ENCODE assay signal across 22 cellular contexts in the genomic region with DNA sequence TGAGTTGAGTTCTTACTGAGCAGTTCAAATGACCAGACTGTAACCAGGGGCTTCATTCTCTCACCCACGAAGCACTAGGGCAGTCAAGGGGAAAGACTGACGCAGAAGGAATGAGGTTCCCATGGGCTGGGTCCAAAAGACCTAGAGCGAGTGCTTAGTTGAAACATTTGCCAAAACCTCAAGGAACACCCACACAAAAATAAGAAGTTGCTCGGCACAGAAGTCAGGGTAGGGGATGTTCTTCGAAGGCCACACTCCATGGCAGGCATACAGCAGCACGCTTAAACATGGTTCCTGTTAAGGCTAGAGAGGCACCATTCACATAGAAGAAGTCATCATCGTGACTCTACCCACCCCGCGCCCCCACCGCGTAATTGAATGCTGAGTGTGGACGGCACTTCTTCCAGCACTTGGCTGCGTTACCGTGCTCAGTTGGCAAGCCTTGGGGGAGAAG. TPM values are rescaled to one million over a fixed set of nuclear protein-coding genes. Genes with fewer than 3 reads are reported as not detected.
DNase-seq lines count a peak whose midpoint lies in the region; ATAC-seq and TF ChIP-seq lines count a peak whose summit lies in the region.
"Had no signal": no experiment of that assay in that cellular context is flagged by ENCODE, and none has a peak within 500 bp of the region (broad histone marks: within the 10 kb centered on the region; RNA-seq: fewer than 3 reads in every experiment).

No MANE protein-coding gene starts in this region.

- no peaks in the 10 kb centered on the region for H3K9me3 Mint-ChIP-seq in activated T-helper 1 cell treated with anti-CD3 and anti-CD28 coated beads, Interleukin-12 subunit alpha, Interleukin-12 subunit beta, Interleukin-2, Interleukin-4 antibody, amounts not matched to agents 30 ng/mL and 10 ng/mL and 1 ng/mL, durations not matched to agents 14 hours and 24 hours and 36 hours
- H3K9me3 Mint-ChIP-seq: activated naive CD4-positive, alpha-beta T cell treated with anti-CD3 and anti-CD28 coated beads, Interleukin-2, amount 50 U/mL, for 24 hours; activated T-cell treated with anti-CD3 and anti-CD28 coated beads, Interleukin-2, amount 50 U/mL, for 4 hours; naive B cell; stimulated activated memory B cell treated with anti-CD40 and anti-IgM and Interleukin-4, amounts not matched to agents 10 μg/mL and 1 μg/mL and 100 μg/mL, for 72 hours had no signal

- no peaks in the 10 kb centered on the region for H3K36me3 Mint-ChIP-seq in activated T-helper 1 cell treated with anti-CD3 and anti-CD28 coated beads, Interleukin-12 subunit alpha, Interleukin-12 subunit beta, Interleukin-2, Interleukin-4 antibody, amounts not matched to agents 30 ng/mL and 10 ng/mL and 1 ng/mL, durations not matched to agents 14 hours and 24 hours and 36 hours (ENCODE audit: low read depth)
- H3K36me3 Mint-ChIP-seq: activated naive CD4-positive, alpha-beta T cell treated with anti-CD3 and anti-CD28 coated beads, Interleukin-2, amount 50 U/mL, for 24 hours; stimulated activated memory B cell treated with anti-CD40 and anti-IgM and Interleukin-4, amounts not matched to agents 10 μg/mL and 1 μg/mL and 100 μg/mL, for 72 hours had no signal

- DNase-seq in fibroblast of villous mesenchyme (ENCODE audit: low read depth) (peak; percentile 28), lower lobe of right lung (no peak), mucosa of gallbladder (ENCODE audit: low spot score) (no peak), OCI-M1 (lab: John Stamatoyannopoulos, UW) (no peak)
- DNase-seq in activated T-helper 1 cell treated with anti-CD3 and anti-CD28 coated beads, Interleukin-12 subunit alpha, Interleukin-12 subunit beta, Interleukin-2, Interleukin-4 antibody, amounts not matched to agents 30 ng/mL and 10 ng/mL and 1 ng/mL, durations not matched to agents 14 hours and 24 hours and 36 hours (ENCODE audit: low spot score) = no peak
- DNase-seq: activated T-cell treated with anti-CD3 and anti-CD28 coated beads, Interleukin-2, amount 50 U/mL, for 4 hours; aorta; DMS 273 treated with DMSO at 0.1 percent for 48 hours; effector CD4-positive, alpha-beta T cell; erythroblast; naive B cell; NCI-H1417 treated with DMSO at 0.1 percent for 48 hours; NCI-H524 treated with DMSO at 0.1 percent for 48 hours; sigmoid colon had no signal

- H4K20me1 ChIP-seq in BLaER1 treated with 17β-estradiol and CSF1 and Interleukin-3, amounts not matched to agents 10 nM and 100 nM = peaks cover 0 to 7% (median 0%) of the 10 kb centered on the region in 11 experiments; a peak in 1 of 22 replicates

- no peak overlapping the region for H3K9ac ChIP-seq in BLaER1 treated with 17β-estradiol and CSF1 and Interleukin-3, amounts not matched to agents 10 nM and 100 nM
- H3K9ac ChIP-seq in subcutaneous abdominal adipose tissue (ENCODE audit: low read length in 5 of 5) = no peak overlapping the region
- H3K9ac ChIP-seq: parathyroid adenoma had no signal

- no peaks in the 10 kb centered on the region for H3K36me3 ChIP-seq in BLaER1 treated with 17β-estradiol and CSF1 and Interleukin-3, amounts not matched to agents 10 nM and 100 nM
- H3K36me3 ChIP-seq in lower lobe of right lung = peaks cover 80% of the 10 kb centered on the region
- peaks cover 13 to 87% (median 72%) of the 10 kb centered on the region in 5 donors for H3K36me3 ChIP-seq in subcutaneous abdominal adipose tissue (ENCODE audit: control insufficient read depth in 5 of 5, insufficient read depth in 5 of 5, low read length in 5 of 5)

- H3K27me3 ChIP-seq in BLaER1 treated with 17β-estradiol and CSF1 and Interleukin-3, amounts not matched to agents 10 nM and 100 nM = no peaks in the 10 kb centered on the region
- H3K27me3 ChIP-seq in lower lobe of right lung (ENCODE audit: low read depth) (no peaks in the 10 kb centered on the region), subcutaneous abdominal adipose tissue (ENCODE audit: control insufficient read depth in 5 of 5, insufficient read depth in 4 of 5, low read length in 5 of 5) (no peaks in the 10 kb centered on the region)
- H3K27me3 ChIP-seq: sigmoid colon, vagina had no signal

- ATAC-seq in lower lobe of right lung (no peak), HG03378 (IDR thresholded peaks at IDR 0.05; ENCODE audit: unreplicated experiment) (no peak)
- ATAC-seq: activated CD4-positive, CD25-positive, alpha-beta regulatory T cell treated with anti-CD3 and anti-CD28 coated beads, Interleukin-2, amount 50 U/mL, for 24 hours; activated T-cell treated with anti-CD3 and anti-CD28 coated beads, Interleukin-2, amount 50 U/mL, for 4 hours; stimulated activated memory B cell treated with anti-CD40 and anti-IgM and Interleukin-4, amounts not matched to agents 10 μg/mL and 1 μg/mL and 100 μg/mL, for 72 hours had no signal

- no peak for TF ChIP-seq CTCF in fibroblast of villous mesenchyme (IDR thresholded peaks at IDR 0.05; ENCODE audit: insufficient read depth, low read depth, low read length)
- no peak for TF ChIP-seq CTCF in lower lobe of right lung (IDR thresholded peaks at IDR 0.05)

- no peak overlapping the region for H3K4me3 ChIP-seq in BLaER1 treated with 17β-estradiol and CSF1 and Interleukin-3, amounts not matched to agents 10 nM and 100 nM
- no peak overlapping the region for H3K4me3 ChIP-seq in fibroblast of villous mesenchyme (ENCODE audit: low read depth, low read length)
- no peak overlapping the region for H3K4me3 ChIP-seq in lower lobe of right lung
- H3K4me3 ChIP-seq in subcutaneous abdominal adipose tissue (ENCODE audit: low read depth in 1 of 5, low read length in 5 of 5) = no peak overlapping the region
- H3K4me3 ChIP-seq: sigmoid colon, vagina had no signal

- H3K4me2 ChIP-seq in BLaER1 treated with 17β-estradiol and CSF1 and Interleukin-3, amounts not matched to agents 10 nM and 100 nM = peak overlapping the region in 8 of 11 experiments; percentile 1 to 87 (median 68); a peak in 12 of 22 replicates

- H3K27me3 Mint-ChIP-seq in activated T-helper 1 cell treated with anti-CD3 and anti-CD28 coated beads, Interleukin-12 subunit alpha, Interleukin-12 subunit beta, Interleukin-2, Interleukin-4 antibody, amounts not matched to agents 30 ng/mL and 10 ng/mL and 1 ng/mL, durations not matched to agents 14 hours and 24 hours and 36 hours (ENCODE audit: insufficient read depth) = no peaks in the 10 kb centered on the region
- H3K27me3 Mint-ChIP-seq: stimulated activated memory B cell treated with anti-CD40 and anti-IgM and Interleukin-4, amounts not matched to agents 10 μg/mL and 1 μg/mL and 100 μg/mL, for 72 hours had no signal

- no peak overlapping the region for H3K27ac Mint-ChIP-seq in activated T-helper 1 cell treated with anti-CD3 and anti-CD28 coated beads, Interleukin-12 subunit alpha, Interleukin-12 subunit beta, Interleukin-2, Interleukin-4 antibody, amounts not matched to agents 30 ng/mL and 10 ng/mL and 1 ng/mL, durations not matched to agents 14 hours and 24 hours and 36 hours
- H3K27ac Mint-ChIP-seq: activated naive CD4-positive, alpha-beta T cell treated with anti-CD3 and anti-CD28 coated beads, Interleukin-2, amount 50 U/mL, for 24 hours; naive B cell; stimulated activated memory B cell treated with anti-CD40 and anti-IgM and Interleukin-4, amounts not matched to agents 10 μg/mL and 1 μg/mL and 100 μg/mL, for 72 hours had no signal

- no peaks in the 10 kb centered on the region for H3K9me3 ChIP-seq in BLaER1 treated with 17β-estradiol and CSF1 and Interleukin-3, amounts not matched to agents 10 nM and 100 nM (replicated peaks in 1 of 11)
- no peaks in the 10 kb centered on the region for H3K9me3 ChIP-seq in lower lobe of right lung
- H3K9me3 ChIP-seq in subcutaneous abdominal adipose tissue (ENCODE audit: control insufficient read depth in 5 of 5, low read length in 5 of 5) = no peaks in the 10 kb centered on the region
- H3K9me3 ChIP-seq: sigmoid colon, vagina had no signal

- intact Hi-C loops in lower lobe of right lung (cut with DNase I) = no loop called here
- intact Hi-C loops in activated T-helper 1 cell treated with anti-CD3 and anti-CD28 coated beads, Interleukin-12 subunit alpha, Interleukin-12 subunit beta, Interleukin-2, Interleukin-4 antibody, amounts not matched to agents 30 ng/mL and 10 ng/mL and 1 ng/mL, durations not matched to agents 14 hours and 24 hours and 36 hours (cut with micrococcal nuclease) = no loop called here

- peaks cover 7 to 56% (median 32%) of the 10 kb centered on the region in 10 experiments; a peak in 19 of 20 replicates for H3K4me1 ChIP-seq in BLaER1 treated with 17β-estradiol and CSF1 and Interleukin-3, amounts not matched to agents 10 nM and 100 nM
- H3K4me1 ChIP-seq in lower lobe of right lung (peaks cover 52% of the 10 kb centered on the region), subcutaneous abdominal adipose tissue (ENCODE audit: control insufficient read depth in 5 of 5, insufficient read depth in 5 of 5, low read length in 5 of 5) (peaks cover 33 to 63% (median 61%) of the 10 kb centered on the region in 5 donors)

- H3K4me3 Mint-ChIP-seq in activated T-helper 1 cell treated with anti-CD3 and anti-CD28 coated beads, Interleukin-12 subunit alpha, Interleukin-12 subunit beta, Interleukin-2, Interleukin-4 antibody, amounts not matched to agents 30 ng/mL and 10 ng/mL and 1 ng/mL, durations not matched to agents 14 hours and 24 hours and 36 hours = no peak overlapping the region
- H3K4me3 Mint-ChIP-seq: activated naive CD4-positive, alpha-beta T cell treated with anti-CD3 and anti-CD28 coated beads, Interleukin-2, amount 50 U/mL, for 24 hours; activated T-cell treated with anti-CD3 and anti-CD28 coated beads, Interleukin-2, amount 50 U/mL, for 4 hours; naive B cell; stimulated activated memory B cell treated with anti-CD40 and anti-IgM and Interleukin-4, amounts not matched to agents 10 μg/mL and 1 μg/mL and 100 μg/mL, for 72 hours had no signal

- H3K27ac ChIP-seq in BLaER1 treated with 17β-estradiol and CSF1 and Interleukin-3, amounts not matched to agents 10 nM and 100 nM = no peak overlapping the region
- H3K27ac ChIP-seq in lower lobe of right lung (peak overlapping the region; percentile 78), subcutaneous abdominal adipose tissue (ENCODE audit: low read depth, low read length) (peak overlapping the region; percentile 81)

- no peaks in the 10 kb centered on the region for H3K4me1 Mint-ChIP-seq in activated T-helper 1 cell treated with anti-CD3 and anti-CD28 coated beads, Interleukin-12 subunit alpha, Interleukin-12 subunit beta, Interleukin-2, Interleukin-4 antibody, amounts not matched to agents 30 ng/mL and 10 ng/mL and 1 ng/mL, durations not matched to agents 14 hours and 24 hours and 36 hours (ENCODE audit: low read depth)
- H3K4me1 Mint-ChIP-seq: activated naive CD4-positive, alpha-beta T cell treated with anti-CD3 and anti-CD28 coated beads, Interleukin-2, amount 50 U/mL, for 24 hours had no signal

RNA-seq across cellular contexts. Expression of a gene that starts 52.9 kb away (rescaled TPM):
- total RNA-seq in fibroblast of villous mesenchyme (418 and 924 TPM in 2 replicates), lower lobe of right lung (390 TPM), mucosa of gallbladder (180 TPM)
- not detected in 2 replicates for total RNA-seq in activated T-helper 1 cell treated with anti-CD3 and anti-CD28 coated beads, Interleukin-12 subunit alpha, Interleukin-12 subunit beta, Interleukin-2, Interleukin-4 antibody, amounts not matched to agents 30 ng/mL and 10 ng/mL and 1 ng/mL, durations not matched to agents 14 hours and 24 hours and 36 hours

Comparison
In these comparisons a context has a peak if more than half of its experiments do, and no peak if none do; other contexts are left out.
1. H3K27ac ChIP-seq: peak in lower lobe of right lung (single experiment) and subcutaneous abdominal adipose tissue (single experiment); none in BLaER1 treated with 17β-estradiol and CSF1 and Interleukin-3, amounts not matched to agents 10 nM and 100 nM (0 of 11).
2. RNA of a gene that starts 52.9 kb away (total RNA-seq): 418 to 924 TPM in fibroblast of villous mesenchyme, 390 TPM in lower lobe of right lung (single experiment) and 180 TPM in mucosa of gallbladder (single experiment); not detected in activated T-helper 1 cell treated with anti-CD3 and anti-CD28 coated beads, Interleukin-12 subunit alpha, Interleukin-12 subunit beta, Interleukin-2, Interleukin-4 antibody, amounts not matched to agents 30 ng/mL and 10 ng/mL and 1 ng/mL, durations not matched to agents 14 hours and 24 hours and 36 hours; every median in the first group is over 100 times any median in the second.